20 cellular contexts compared by ENCODE assay signal in genomic region chr15:57552678-57553334, GRCh38. TPM values are rescaled to one million over a fixed set of nuclear protein-coding genes. Genes with fewer than 3 reads are reported as not detected.
DNase-seq lines count a peak whose midpoint lies in the region; ATAC-seq, FAIRE-seq and TF ChIP-seq lines count a peak whose summit lies in the region.
"Had no signal": no experiment of that assay in that cellular context is flagged by ENCODE, and none has a peak within 500 bp of the region (broad histone marks: within the 10 kb centered on the region; RNA-seq: fewer than 3 reads in every experiment).

No MANE protein-coding gene starts in this region.

- DNase-seq in H9: no peak
- no peak for DNase-seq in WERI-Rb-1
- no peak for DNase-seq in right cardiac atrium
- DNase-seq in pancreas: no peak
- DNase-seq in uterus: no peak
- no peak for DNase-seq in mesenteric fat pad (ENCODE audit: low spot score)
- no peak for DNase-seq in AG08395 (ENCODE audit: low spot score)
- DNase-seq: activated CD8-positive, alpha-beta memory T cell treated with anti-CD3 and anti-CD28 coated beads, Interleukin-2, amount 50 U/mL, for 4 hours; cerebellar nuclear complex; head of caudate nucleus; Kasumi-1; natural killer cell; sigmoid colon; stimulated activated CD4-positive, alpha-beta T cell treated with anti-CD3 and anti-CD28 coated beads, Interleukin-4, amount 100 ng/mL, for 24 hours; T-helper 17 cell had no signal

- no peak overlapping the region for H2BK20ac ChIP-seq in H9 (ENCODE audit: low read depth, low read length, poor library complexity, severe bottlenecking)

- no peaks in the 10 kb centered on the region; a peak in 1 of 5 replicates for H3K9me3 Mint-ChIP-seq in H9
- H3K9me3 Mint-ChIP-seq: activated naive CD4-positive, alpha-beta T cell treated with anti-CD3 and anti-CD28 coated beads, Interleukin-2, amount 50 U/mL, for 24 hours; natural killer cell had no signal

- no peak overlapping the region for H3K27ac ChIP-seq in H9 (ENCODE audit: insufficient read length, low read depth, low read length)
- H3K27ac ChIP-seq in WERI-Rb-1: peak overlapping the region; percentile 96
- H3K27ac ChIP-seq in right cardiac atrium (ENCODE audit: low read length): peak overlapping the region; percentile 62
- peak overlapping the region; percentile 22 to 71 (median 60) for H3K27ac ChIP-seq in pancreas
- H3K27ac ChIP-seq in uterus: peak overlapping the region in 1 of 2 donors; percentile 80

- FAIRE-seq in pancreas (lab: Jason Lieb, UNC): no peak
- FAIRE-seq: D721Med had no signal

- H4K20me1 ChIP-seq in H9 (ENCODE audit: control insufficient read depth, insufficient read depth, insufficient read length): no peaks in the 10 kb centered on the region

- H3K27ac Mint-ChIP-seq in H9: peak overlapping the region in 2 of 3 experiments; percentile 46 to 91; a peak in 4 of 7 replicates
- H3K27ac Mint-ChIP-seq: activated naive CD4-positive, alpha-beta T cell treated with anti-CD3 and anti-CD28 coated beads, Interleukin-2, amount 50 U/mL, for 24 hours; natural killer cell; T-helper 17 cell had no signal

- no peak overlapping the region for H3K18ac ChIP-seq in H9 (ENCODE audit: insufficient read length, low read depth, low read length)

- no peak overlapping the region for H2BK15ac ChIP-seq in H9 (ENCODE audit: low read depth, low read length)

- no peak for TF ChIP-seq CTCF in H9 (conservative IDR thresholded peaks at IDR 0.05)
- TF ChIP-seq CTCF in WERI-Rb-1 (IDR thresholded peaks at IDR 0.05; ENCODE audit: low read depth, low read length): no peak
- no peak for TF ChIP-seq CTCF in pancreas (IDR thresholded peaks at IDR 0.05)
- no peak for TF ChIP-seq CTCF in uterus (IDR thresholded peaks at IDR 0.05)

- no peaks in the 10 kb centered on the region for H3K27me3 Mint-ChIP-seq in H9 (ENCODE audit: low read depth)
- H3K27me3 Mint-ChIP-seq: activated naive CD4-positive, alpha-beta T cell treated with anti-CD3 and anti-CD28 coated beads, Interleukin-2, amount 50 U/mL, for 24 hours had no signal

- H3K56ac ChIP-seq in H9 (ENCODE audit: insufficient read length, low read depth, low read length): no peak overlapping the region

- peaks cover 11 to 27% (median 24%) of the 10 kb centered on the region in 3 experiments; a peak in 6 of 7 replicates for H3K36me3 Mint-ChIP-seq in H9 (ENCODE audit: insufficient read depth in 1 of 3, low read depth in 3 of 3)
- H3K36me3 Mint-ChIP-seq: activated naive CD4-positive, alpha-beta T cell treated with anti-CD3 and anti-CD28 coated beads, Interleukin-2, amount 50 U/mL, for 24 hours; natural killer cell had no signal

- no CpG with 5 or more reads among the region's 8 CpGs for WGBS in H9 (ENCODE audit: extremely low coverage, insufficient read length, low lambda C conversion rate)
- WGBS in right cardiac atrium: 83% methylated on average over 8 of the region's 8 CpGs
- WGBS in pancreas, 2 donors: 91 to 92% methylated on average over 8 of the region's 8 CpGs

- no peaks in the 10 kb centered on the region for H3K79me2 ChIP-seq in H9 (ENCODE audit: insufficient read depth, low read length)

- no peak overlapping the region for H2BK12ac ChIP-seq in H9 (ENCODE audit: insufficient read length, low read depth, low read length)

- H3K9me3 ChIP-seq in H9 (ENCODE audit: control insufficient read depth, low read depth, low read length) (no peaks in the 10 kb centered on the region), WERI-Rb-1 (ENCODE audit: severe bottlenecking) (peaks cover 8% of the 10 kb centered on the region), right cardiac atrium (ENCODE audit: control insufficient read depth, low read length) (no peaks in the 10 kb centered on the region), pancreas (no peaks in the 10 kb centered on the region), uterus (no peaks in the 10 kb centered on the region)
- H3K9me3 ChIP-seq: sigmoid colon had no signal

- no peak overlapping the region for H4K91ac ChIP-seq in H9 (ENCODE audit: insufficient read length, low read depth, low read length)

- H3K4me1 Mint-ChIP-seq in H9: peaks cover 37 to 44% of the 10 kb centered on the region in 2 experiments
- H3K4me1 Mint-ChIP-seq: activated naive CD4-positive, alpha-beta T cell treated with anti-CD3 and anti-CD28 coated beads, Interleukin-2, amount 50 U/mL, for 24 hours; natural killer cell had no signal

- H2BK5ac ChIP-seq in H9 (ENCODE audit: insufficient read length, low read length): no peak overlapping the region

- ATAC-seq in right cardiac atrium (no peak), pancreas (no peak), GM19467 (IDR thresholded peaks at IDR 0.05; ENCODE audit: unreplicated experiment) (no peak)
- ATAC-seq: activated CD4-positive, CD25-positive, alpha-beta regulatory T cell treated with anti-CD3 and anti-CD28 coated beads, Interleukin-2, amount 50 U/mL, for 24 hours; natural killer cell; T-helper 17 cell had no signal

- intact Hi-C loops in right cardiac atrium (cut with DNase I): loop anchor here in 1 of 4 donors (10.0 kb wide), 1 partner anchor 152 kb away; the partner anchor contains the start of gene POLR2M
- intact Hi-C loops in pancreas (cut with DNase I): no loop called here
- intact Hi-C loops in uterus (cut with DNase I; ENCODE audit: low total_unique reads): no loop called here

- no peak overlapping the region for H4K8ac ChIP-seq in H9 (replicated peaks; ENCODE audit: insufficient read length, low read depth, low read length)

- H3K14ac ChIP-seq in H9 (ENCODE audit: insufficient read depth, low read length): no peak overlapping the region

- no peak overlapping the region for H2AFZ ChIP-seq in H9 (ENCODE audit: low read length)

- no peak overlapping the region for H3T11ph ChIP-seq in H9 (ENCODE audit: low read length)

- no peak overlapping the region for H2BK120ac ChIP-seq in H9 (ENCODE audit: low read depth, low read length, poor library complexity, severe bottlenecking)

- H3K4me1 ChIP-seq in H9 (ENCODE audit: insufficient read depth, low read length) (peaks cover 6% of the 10 kb centered on the region; the same call in 1 of the 2 replicates), right cardiac atrium (ENCODE audit: control insufficient read depth, insufficient read depth, low read length) (peaks cover 34% of the 10 kb centered on the region), pancreas (peaks cover 11 to 33% (median 22%) of the 10 kb centered on the region in 3 donors), uterus (no peaks in the 10 kb centered on the region)

- no peak overlapping the region for H4K5ac ChIP-seq in H9 (ENCODE audit: insufficient read length, low read depth, low read length)

- no peak overlapping the region for H3K4me3 ChIP-seq in WERI-Rb-1 (ENCODE audit: low read depth, low read length)
- no peak overlapping the region for H3K4me3 ChIP-seq in right cardiac atrium (ENCODE audit: low read length)
- H3K4me3 ChIP-seq in pancreas: no peak overlapping the region
- no peak overlapping the region for H3K4me3 ChIP-seq in uterus
- H3K4me3 ChIP-seq: sigmoid colon had no signal

- H3K4ac ChIP-seq in H9 (ENCODE audit: low read depth, low read length): no peak overlapping the region

- no peaks in the 10 kb centered on the region for H3K23me2 ChIP-seq in H9 (ENCODE audit: insufficient read length, low read depth, low read length, poor library complexity, severe bottlenecking)

- no peak overlapping the region for H3K23ac ChIP-seq in H9 (ENCODE audit: insufficient read length, low read depth, low read length)

- no peak overlapping the region for H3K4me3 Mint-ChIP-seq in H9
- H3K4me3 Mint-ChIP-seq: activated naive CD4-positive, alpha-beta T cell treated with anti-CD3 and anti-CD28 coated beads, Interleukin-2, amount 50 U/mL, for 24 hours; natural killer cell; T-helper 17 cell had no signal

- H3K9ac ChIP-seq in H9 (ENCODE audit: extremely low read depth, insufficient read length, low read length): no peak overlapping the region

- H3K27me3 ChIP-seq in H9 (ENCODE audit: insufficient read depth, low read length): no peaks in the 10 kb centered on the region
- H3K27me3 ChIP-seq in WERI-Rb-1 (ENCODE audit: insufficient read depth, low read depth, severe bottlenecking): no peaks in the 10 kb centered on the region
- no peaks in the 10 kb centered on the region for H3K27me3 ChIP-seq in right cardiac atrium (ENCODE audit: control insufficient read depth, insufficient read depth)
- no peaks in the 10 kb centered on the region for H3K27me3 ChIP-seq in pancreas
- no peaks in the 10 kb centered on the region for H3K27me3 ChIP-seq in uterus
- H3K27me3 ChIP-seq: sigmoid colon had no signal

- H3K36me3 ChIP-seq in WERI-Rb-1: 0 out of 2 replicates have a peak, but pooled peaks cover 3% of the 10 kb centered on the region
- no peaks in the 10 kb centered on the region for H3K36me3 ChIP-seq in pancreas
- H3K36me3 ChIP-seq in uterus: no peaks in the 10 kb centered on the region
- H3K36me3 ChIP-seq: sigmoid colon had no signal

- no peak overlapping the region for H3K4me2 ChIP-seq in H9 (ENCODE audit: insufficient read depth, insufficient read length, low read length)

- H2AK5ac ChIP-seq in H9 (ENCODE audit: insufficient read length, low read length): no peak overlapping the region

- no peak for TF ChIP-seq POLR2A in uterus (IDR thresholded peaks at IDR 0.05)

- H3K79me1 ChIP-seq in H9 (ENCODE audit: insufficient read depth, low read depth, low read length, poor library complexity, severe bottlenecking): no peaks in the 10 kb centered on the region

RNA-seq across cellular contexts. Expression of gene MYZAP, which starts 38.9 kb away (rescaled TPM):
- 0.63 and 0.72 TPM in 2 replicates for total RNA-seq in H9 (2021)
- total RNA-seq in right cardiac atrium: 100 to 1,000 TPM; 557 to 764 (median 622) TPM
- 558 TPM for polyA plus RNA-seq in right cardiac atrium
- total RNA-seq in pancreas: 10 to 100 TPM in 3 of 6 donors, 1 to 10 TPM in 3; 6.7 to 13.4 (median 9.7) TPM
- polyA plus RNA-seq in pancreas: 10 to 100 TPM in 1 of 2 donors, 1 to 10 TPM in 1; 5.4 to 10.0 TPM
- total RNA-seq in uterus: 10 to 100 TPM in 3 of 4 donors, 1 to 10 TPM in 1; 7.7 to 22.5 (median 18.2) TPM
- 65.5 TPM for total RNA-seq in mesenteric fat pad
- total RNA-seq: natural killer cell, NCI-H460 had no signal
